8 cellular contexts compared by ENCODE assay signal in the genomic region with DNA sequence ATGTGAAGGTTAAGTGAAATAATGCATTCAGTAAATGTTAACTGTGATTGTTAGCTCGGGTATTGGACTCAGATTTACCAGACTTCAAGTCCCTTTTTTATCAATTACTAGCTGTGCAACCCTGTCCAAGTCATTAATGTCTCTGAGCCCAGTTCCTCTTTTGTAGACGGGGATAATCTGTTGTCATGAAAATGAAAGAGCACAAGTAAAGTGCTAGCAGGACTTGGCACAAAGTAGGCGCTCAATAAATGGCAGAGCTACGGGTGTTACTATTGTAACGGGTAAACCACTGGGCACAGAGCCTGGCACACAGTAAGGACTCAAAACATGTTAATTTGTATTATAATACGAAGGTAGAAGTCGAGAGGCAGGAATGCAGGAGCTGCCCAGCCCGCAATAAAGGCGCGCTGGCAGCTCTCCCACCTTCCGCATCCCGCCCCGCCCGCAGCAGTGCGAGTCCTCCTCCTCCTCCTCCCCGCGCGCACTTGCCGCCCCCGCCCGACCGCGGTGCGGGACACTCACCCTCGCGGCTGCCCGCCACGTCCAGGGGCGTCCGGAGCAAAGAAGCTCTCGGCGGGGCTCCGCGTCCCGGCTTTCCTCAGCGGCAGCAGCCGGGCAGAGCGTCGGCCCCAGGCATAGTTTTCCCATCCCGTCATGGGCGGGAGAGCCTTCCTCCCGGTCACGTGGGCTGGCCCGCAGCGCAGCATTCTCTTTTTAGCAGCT. TPM values are rescaled to one million over a fixed set of nuclear protein-coding genes. Genes with fewer than 3 reads are reported as not detected.
A peak's percentile ranks its signal among the peaks of the same experiment; 100 is the strongest.
DNase-seq lines count a peak whose midpoint lies in the region; ATAC-seq and TF ChIP-seq lines count a peak whose summit lies in the region.

A gene with protein sequence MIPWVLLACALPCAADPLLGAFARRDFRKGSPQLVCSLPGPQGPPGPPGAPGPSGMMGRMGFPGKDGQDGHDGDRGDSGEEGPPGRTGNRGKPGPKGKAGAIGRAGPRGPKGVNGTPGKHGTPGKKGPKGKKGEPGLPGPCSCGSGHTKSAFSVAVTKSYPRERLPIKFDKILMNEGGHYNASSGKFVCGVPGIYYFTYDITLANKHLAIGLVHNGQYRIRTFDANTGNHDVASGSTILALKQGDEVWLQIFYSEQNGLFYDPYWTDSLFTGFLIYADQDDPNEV (minus strand): TSS at position 637 of the 723 bp plus-strand sequence. CDS start 15,615 bp downstream, outside the sequence.

- intact Hi-C loops in adrenal gland (cut with DNase I) (no loop called here), heart right ventricle (cut with DNase I) (no loop called here)

- H3K9me3 ChIP-seq in adrenal gland (replicated peaks in 1 of 3) = no peaks in the 10 kb centered on the region
- H3K9me3 ChIP-seq in heart right ventricle = no peaks in the 10 kb centered on the region
- H3K9me3 ChIP-seq in osteoblast (ENCODE audit: low read depth, low read length) = no peaks in the 10 kb centered on the region

- TF ChIP-seq CTCF in adrenal gland (IDR thresholded peaks at IDR 0.05) (no peak), heart right ventricle (IDR thresholded peaks at IDR 0.05) (no peak), osteoblast (IDR thresholded peaks at IDR 0.05; ENCODE audit: extremely low read depth, low read depth, low read length) (no peak)

- H2AFZ ChIP-seq in osteoblast (ENCODE audit: low read length) = peak within 1 kb of the TSS; percentile 82

- H3K27ac ChIP-seq in adrenal gland (no peak within 1 kb of the TSS), heart right ventricle (peak within 1 kb of the TSS in 9 of 10 donors; percentile 45 to 78 (median 66)), osteoblast (ENCODE audit: low read depth, low read length) (no peak within 1 kb of the TSS)

- DNase-seq in NCI-H345 (lab: John Stamatoyannopoulos, UW) = peak; percentile 50
- DNase-seq in NCI-H345 treated with DMSO at 0.1 percent for 48 hours (lab: John Stamatoyannopoulos, UW; ENCODE audit: unreplicated experiment) = no peak
- peak; percentile 53 for DNase-seq in LoVo (ENCODE audit: low spot score)
- DNase-seq in adrenal gland = peak in 6 of 7 donors; percentile 45 to 65 (median 58)
- peak; percentile 57 to 63 for DNase-seq in heart right ventricle
- DNase-seq in osteoblast (ENCODE audit: insufficient read length, low spot score, missing footprints) = peak; percentile 94

- H3K4me3 ChIP-seq in adrenal gland (peak within 1 kb of the TSS in 2 of 4 donors; percentile 42 to 59), heart right ventricle (peak within 1 kb of the TSS; percentile 50 to 85 (median 76)), osteoblast (ENCODE audit: insufficient read depth, low read length) (peak within 1 kb of the TSS; percentile 76)

- H3K27me3 ChIP-seq in adrenal gland (no peaks in the 10 kb centered on the region), heart right ventricle (peaks cover 0 to 49% (median 0%) of the 10 kb centered on the region in 7 donors), osteoblast (ENCODE audit: insufficient read depth, low read length) (peaks cover 7% of the 10 kb centered on the region)

- H3K36me3 ChIP-seq in adrenal gland (replicated peaks in 1 of 2) = no peaks in the 10 kb centered on the region
- no peaks in the 10 kb centered on the region for H3K36me3 ChIP-seq in heart right ventricle
- no peaks in the 10 kb centered on the region for H3K36me3 ChIP-seq in osteoblast (ENCODE audit: insufficient read depth, low read length)

- H3K79me2 ChIP-seq in osteoblast (ENCODE audit: insufficient read depth, low read length) = no peaks in the 10 kb centered on the region

- H4K20me1 ChIP-seq in osteoblast (ENCODE audit: insufficient read depth, low read length) = no peaks in the 10 kb centered on the region

- H3K4me1 ChIP-seq in adrenal gland (replicated peaks in 1 of 2) = no peaks in the 10 kb centered on the region
- H3K4me1 ChIP-seq in heart right ventricle = peaks cover 0 to 23% (median 12%) of the 10 kb centered on the region in 9 donors
- no peaks in the 10 kb centered on the region for H3K4me1 ChIP-seq in osteoblast (ENCODE audit: insufficient read depth, low read length)

- H3K4me2 ChIP-seq in osteoblast (ENCODE audit: insufficient read depth, low read length) = peak within 1 kb of the TSS; percentile 90

- TF ChIP-seq POLR2A in adrenal gland (IDR thresholded peaks at IDR 0.05) = no peak

- 2 to 9% (median 3%) methylated on average over 11 to 45 of the region's 45 CpGs for WGBS in adrenal gland, 4 donors
- 3% methylated on average over 40 to 45 of the region's 45 CpGs for WGBS in heart right ventricle, 2 donors

- ATAC-seq in heart right ventricle (peak; percentile 81 to 90 (median 89)), GM18907 (IDR thresholded peaks at IDR 0.05; ENCODE audit: unreplicated experiment) (no peak), GM18520 (IDR thresholded peaks at IDR 0.05; ENCODE audit: unreplicated experiment) (no peak)

RNA-seq across cellular contexts. Expression of the gene that starts here (rescaled TPM):
- total RNA-seq in adrenal gland (1 to 10 TPM in 1 of 8 donors, under 1 TPM in 6, not detected in 1; 0.11 to 1.8 (median 0.52) TPM), heart right ventricle (1 to 10 TPM in 6 of 10 donors, under 1 TPM in 4; 0.40 to 1.6 (median 1.1) TPM), osteoblast (under 0.01 TPM in 1 of 2 replicates, not detected in the other)
- polyA plus RNA-seq in adrenal gland (1 to 10 TPM in 2 of 3 donors, under 1 TPM in 1; 0.24 to 1.2 (median 1.0) TPM), heart right ventricle (1 to 10 TPM in 1 of 2 donors, under 1 TPM in 1; 0.97 to 1.5 TPM)

Comparison
In these comparisons a context has a peak if more than half of its experiments do, and no peak if none do; other contexts are left out.
1. Peak in DNase-seq, H3K4me3 ChIP-seq and H3K4me2 ChIP-seq in osteoblast; RNA of the gene not detected or under 1 TPM.
2. H3K27ac ChIP-seq: peak in heart right ventricle (9 of 10); none in adrenal gland (0 of 5) and osteoblast (single experiment).
3. ATAC-seq: peak in heart right ventricle (8 of 8); none in GM18907 (single experiment) and GM18520 (single experiment).